ENCODE assay signal across 14 cellular contexts in genomic region chr12:39618701-39619100, GRCh38. TPM values are rescaled to one million over a fixed set of nuclear protein-coding genes. Genes with fewer than 3 reads are reported as not detected.
DNase-seq lines count a peak whose midpoint lies in the region; ATAC-seq and TF ChIP-seq lines count a peak whose summit lies in the region.
"Had no signal": no experiment of that assay in that cellular context is flagged by ENCODE, and none has a peak within 500 bp of the region (broad histone marks: within the 10 kb centered on the region; RNA-seq: fewer than 3 reads in every experiment).

No MANE protein-coding gene starts in this region.

- peaks cover 2 to 21% (median 3%) of the 10 kb centered on the region in 3 donors for H3K36me3 Mint-ChIP-seq in CD8-positive, alpha-beta memory T cell

- no peaks in the 10 kb centered on the region for H3K9me3 Mint-ChIP-seq in CD8-positive, alpha-beta memory T cell

- H3K4me2 ChIP-seq in fibroblast of lung (ENCODE audit: extremely low read depth, insufficient read depth, low read length) (peak overlapping the region; percentile 87), skeletal muscle satellite cell (ENCODE audit: low read length) (peak overlapping the region; percentile 88)

- no peak for DNase-seq in CD8-positive, alpha-beta memory T cell
- peak; percentile 33 for DNase-seq in NAMALWA (ENCODE audit: low spot score)
- no peak for DNase-seq in fibroblast of lung (ENCODE audit: low read depth in 2 of 2)
- DNase-seq in EL, result no peak
- DNase-seq in NCI-H446 (lab: John Stamatoyannopoulos, UW), result no peak
- DNase-seq: activated T-cell treated with anti-CD3 and anti-CD28 coated beads for 4 hours, Calu3, NCI-H1417 treated with DMSO at 0.1 percent for 48 hours, pancreas had no signal

- no peak overlapping the region for H2AFZ ChIP-seq in fibroblast of lung (ENCODE audit: low read length)

- H4K20me1 ChIP-seq in fibroblast of lung (ENCODE audit: control insufficient read depth, extremely low read depth, insufficient read depth, low read length), result no peaks in the 10 kb centered on the region

- no peaks in the 10 kb centered on the region for H3K36me3 ChIP-seq in CD8-positive, alpha-beta memory T cell (ENCODE audit: insufficient read depth, low read length)
- H3K36me3 ChIP-seq in fibroblast of lung (ENCODE audit: control insufficient read depth, insufficient read depth, low read length), result no peaks in the 10 kb centered on the region
- no peaks in the 10 kb centered on the region for H3K36me3 ChIP-seq in skeletal muscle satellite cell (ENCODE audit: insufficient read depth, low read length)
- H3K36me3 ChIP-seq: pancreas had no signal

- H3K27me3 Mint-ChIP-seq in CD8-positive, alpha-beta memory T cell, result no peaks in the 10 kb centered on the region

- H3K4me1 ChIP-seq in CD8-positive, alpha-beta memory T cell (ENCODE audit: insufficient read depth, low read length), result peaks cover 24% of the 10 kb centered on the region
- H3K4me1 ChIP-seq in fibroblast of lung (ENCODE audit: control insufficient read depth, extremely low read depth, insufficient read depth, low read length) (no peaks in the 10 kb centered on the region), skeletal muscle satellite cell (ENCODE audit: control insufficient read depth, insufficient read depth, low read length) (peaks cover 5% of the 10 kb centered on the region)

- no peaks in the 10 kb centered on the region for H3K79me2 ChIP-seq in fibroblast of lung (ENCODE audit: control insufficient read depth, insufficient read depth, low read length)

- H3K9me3 ChIP-seq in CD8-positive, alpha-beta memory T cell (ENCODE audit: low read length), result no peaks in the 10 kb centered on the region
- H3K9me3 ChIP-seq in fibroblast of lung (ENCODE audit: control insufficient read depth, insufficient read depth, low read depth, low read length) (no peaks in the 10 kb centered on the region), skeletal muscle satellite cell (replicated peaks; ENCODE audit: low read length) (no peaks in the 10 kb centered on the region)
- H3K9me3 ChIP-seq: pancreas had no signal

- H3K27me3 ChIP-seq in CD8-positive, alpha-beta memory T cell (ENCODE audit: insufficient read depth, low read length, poor library complexity, severe bottlenecking), result no peaks in the 10 kb centered on the region
- H3K27me3 ChIP-seq in fibroblast of lung (ENCODE audit: control insufficient read depth, insufficient read depth, low read length) (no peaks in the 10 kb centered on the region), skeletal muscle satellite cell (ENCODE audit: control insufficient read depth, insufficient read depth, low read length) (no peaks in the 10 kb centered on the region)
- H3K27me3 ChIP-seq: pancreas had no signal

- H3K9ac ChIP-seq in fibroblast of lung (ENCODE audit: insufficient read depth, low read length) (no peak overlapping the region), skeletal muscle satellite cell (ENCODE audit: low read depth, low read length) (no peak overlapping the region)

- peak overlapping the region in 1 of 8 donors; percentile 82 for H3K27ac Mint-ChIP-seq in CD8-positive, alpha-beta memory T cell

- POLR2A ChIA-PET in CD8-positive, alpha-beta memory T cell (lab: Charles Lee), result interaction anchor here (1.4 to 2.4 kb wide), 6 partner anchors 10 to 68 kb away, joined by 3 to 18 read pairs (median 6); no protein-coding TSS in a partner anchor

- CTCF ChIA-PET in CD8-positive, alpha-beta memory T cell (lab: Charles Lee), result interaction anchor here (1.0 to 4.2 kb wide), 8 partner anchors 8 to 73 kb away, joined by 4 to 32 read pairs (median 6); no protein-coding TSS in a partner anchor

- no peak for TF ChIP-seq CTCF in fibroblast of lung (conservative IDR thresholded peaks at IDR 0.05 in 1 of 2, IDR thresholded peaks at IDR 0.05 in 1 of 2; ENCODE audit: low read depth in 1 of 2, low read length in 2 of 2)

- ATAC-seq in GM19351 (IDR thresholded peaks at IDR 0.05; ENCODE audit: unreplicated experiment) (no peak), HG03139 (IDR thresholded peaks at IDR 0.05; ENCODE audit: unreplicated experiment) (no peak)

- H3K4me3 Mint-ChIP-seq in CD8-positive, alpha-beta memory T cell, result no peak overlapping the region

- peaks cover 38 to 50% (median 50%) of the 10 kb centered on the region in 3 donors for H3K4me1 Mint-ChIP-seq in CD8-positive, alpha-beta memory T cell

- peak overlapping the region; percentile 76 for H3K27ac ChIP-seq in CD8-positive, alpha-beta memory T cell (ENCODE audit: low read depth, low read length)
- no peak overlapping the region for H3K27ac ChIP-seq in fibroblast of lung (ENCODE audit: insufficient read depth, low read length)
- H3K27ac ChIP-seq: pancreas had no signal

- peak overlapping the region; percentile 71 for H3K4me3 ChIP-seq in CD8-positive, alpha-beta memory T cell (ENCODE audit: low read length)
- H3K4me3 ChIP-seq in fibroblast of lung (replicated peaks in 1 of 4; ENCODE audit: control extremely low read depth in 1 of 4, insufficient read depth in 1 of 4, low read depth in 3 of 4, low read length in 4 of 4) (peak overlapping the region in 2 of 4 experiments; percentile 65 to 92), skeletal muscle satellite cell (ENCODE audit: low read length) (peak overlapping the region; percentile 70)

RNA-seq across cellular contexts. Expression of gene ABCD2, which starts 0.9 kb away (rescaled TPM):
- total RNA-seq in CD8-positive, alpha-beta memory T cell, result 1 to 10 TPM; 4.5 to 5.0 TPM
- polyA plus RNA-seq in CD8-positive, alpha-beta memory T cell, result 8.7 TPM
- total RNA-seq in fibroblast of lung, result under 0.01 and 0.33 TPM in 2 replicates
- polyA plus RNA-seq in fibroblast of lung, result 0.03 and 0.14 TPM in 2 replicates
- polyA plus RNA-seq in fibroblast of lung (2012), result 0.05 and 0.13 TPM in 2 replicates
- not detected in 2 replicates for polyA minus RNA-seq in fibroblast of lung (ENCODE audit: low replicate concordance)
- total RNA-seq in skeletal muscle satellite cell (2012; rRNA removed), result under 0.01 TPM in 2 replicates
- total RNA-seq: Calu3, HT-29, kidney epithelial cell had no signal
